In the genomic region with DNA sequence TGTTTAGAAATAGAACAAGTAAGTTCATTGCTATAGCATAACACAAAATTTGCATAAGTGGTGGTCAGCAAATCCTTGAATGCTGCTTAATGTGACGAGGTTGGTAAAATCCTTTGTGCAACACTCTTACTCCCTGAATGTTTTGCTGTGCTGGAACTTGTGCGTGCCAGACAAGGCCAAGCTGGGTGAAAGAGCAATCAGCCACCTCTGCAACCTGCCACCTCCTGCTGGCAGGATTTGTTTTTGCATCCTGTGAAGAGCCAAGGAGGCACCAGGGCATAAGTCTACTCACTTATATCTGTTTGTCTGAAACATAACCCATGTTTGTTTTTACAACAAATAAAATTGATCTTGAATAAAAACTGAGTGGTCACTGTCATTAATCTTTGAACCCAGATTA, we compare ENCODE assay signal across 1 cellular context.
A peak's percentile ranks its signal among the peaks of the same experiment; 100 is the strongest.
TF ChIP-seq lines count a peak whose summit lies in the region.

No MANE protein-coding gene starts in this region.

TF ChIP-seq in HepG2, 621 proteins besides CTCF, POLR2A, EP300 and RAD21:
- TF ChIP-seq STAG1 (CRISPR knock-in tag; IDR thresholded peaks at IDR 0.05), result peak; percentile 50
TF ChIP-seq in HepG2: peak in this region for 1; not testable (repeated sequence) for 620.
